ENCODE assay signal across 8 cellular contexts in the genomic region with DNA sequence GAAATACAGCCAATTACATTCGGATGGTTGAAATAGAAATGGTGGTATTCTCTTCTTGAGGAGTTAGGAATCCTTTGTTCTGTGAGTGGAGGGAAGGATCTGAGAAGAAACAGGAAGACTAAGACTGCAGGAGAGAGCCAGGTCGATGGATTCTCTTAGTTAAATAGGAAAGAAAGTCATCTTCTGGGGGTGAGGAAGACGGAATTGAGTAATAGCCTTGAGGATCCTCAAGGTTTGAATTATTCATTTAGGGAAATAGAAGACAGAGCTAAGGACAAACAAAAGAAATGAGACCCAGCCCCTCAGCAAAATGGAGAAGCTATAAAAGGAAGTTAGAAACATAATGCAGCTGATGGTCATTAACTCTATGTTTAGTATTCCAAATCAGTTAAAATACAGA. TPM values are rescaled to one million over a fixed set of nuclear protein-coding genes. Genes with fewer than 3 reads are reported as not detected.
DNase-seq lines count a peak whose midpoint lies in the region; ATAC-seq and TF ChIP-seq lines count a peak whose summit lies in the region.

No MANE protein-coding gene starts in this region.

- H2AFZ ChIP-seq in mammary epithelial cell (ENCODE audit: low read depth, low read length), result no peak overlapping the region

- H4K20me1 ChIP-seq in mammary epithelial cell (ENCODE audit: insufficient read depth, low read length), result no peaks in the 10 kb centered on the region

- H3K4me2 ChIP-seq in mammary epithelial cell (ENCODE audit: insufficient read depth, low read depth, low read length), result peak overlapping the region; percentile 93

- CTCF ChIA-PET in mammary epithelial cell (lab: Charles Lee; ENCODE audit: low non-redundant PET), result no interaction called here

- TF ChIP-seq CTCF in AG10803 (conservative IDR thresholded peaks at IDR 0.05; ENCODE audit: low read length), result no peak
- TF ChIP-seq CTCF in mammary epithelial cell (conservative IDR thresholded peaks at IDR 0.05 in 1 of 2, IDR thresholded peaks at IDR 0.05 in 1 of 2; ENCODE audit: extremely low read depth in 1 of 2, insufficient read depth in 1 of 2, low read depth in 1 of 2, low read length in 2 of 2), result no peak

- peaks cover 22% of the 10 kb centered on the region for H3K4me1 ChIP-seq in mammary epithelial cell (ENCODE audit: insufficient read depth, low read length)

- H3K9me3 ChIP-seq in KOPT-K1 (ENCODE audit: insufficient read depth, low read length, poor library complexity, severe bottlenecking) (no peaks in the 10 kb centered on the region), mammary epithelial cell (replicated peaks; ENCODE audit: insufficient read depth, low read length) (no peaks in the 10 kb centered on the region)

- DNase-seq in AG10803 (ENCODE audit: low read depth) (peak; percentile 29), mammary epithelial cell (no peak), midbrain (lab: John Stamatoyannopoulos, UW) (peak; percentile 21), NCI-H446 (lab: John Stamatoyannopoulos, UW) (no peak), dedifferentiated amniotic fluid mesenchymal stem cell (ENCODE audit: extremely low spot score) (no peak)

- no peak for ATAC-seq in GM19035 (IDR thresholded peaks at IDR 0.05; ENCODE audit: unreplicated experiment)
- no peak for ATAC-seq in GM19023 (IDR thresholded peaks at IDR 0.05; ENCODE audit: unreplicated experiment)

- peaks cover 64% of the 10 kb centered on the region for H3K79me2 ChIP-seq in mammary epithelial cell (ENCODE audit: insufficient read depth, low read length)

- WGBS in mammary epithelial cell (ENCODE audit: low coverage, missing lambda C conversion rate), result 0% methylated on average over 3 of the region's 3 CpGs

- intact Hi-C loops in mammary epithelial cell (cut with micrococcal nuclease), result loop anchor here (1.0 to 5.0 kb wide), 4 partner anchors 35 to 182 kb away; no protein-coding TSS in a partner anchor

- TSS peak; percentile 9 for BruUV-seq in mammary epithelial cell (replicated peaks; lab: Mats Ljungman, UMichigan)

- peak overlapping the region; percentile 70 for H3K4me3 ChIP-seq in AG10803 (ENCODE audit: low read length)
- H3K4me3 ChIP-seq in mammary epithelial cell (replicated peaks in 1 of 3; ENCODE audit: insufficient read depth in 1 of 3, low read depth in 2 of 3, low read length in 3 of 3), result peak overlapping the region; percentile 75 to 97 (median 87)

- no peaks in the 10 kb centered on the region for H3K27me3 ChIP-seq in mammary epithelial cell (ENCODE audit: insufficient read depth, low read length)

- H3K36me3 ChIP-seq in KOPT-K1 (ENCODE audit: insufficient read depth, low read length), result no peaks in the 10 kb centered on the region
- H3K36me3 ChIP-seq in mammary epithelial cell (ENCODE audit: insufficient read depth, low read length), result no peaks in the 10 kb centered on the region

- in situ Hi-C loops in mammary epithelial cell (cut with MboI; ENCODE audit: low sequenced_read_pairs in 2 of 2), result no loop called here

- peak overlapping the region; percentile 98 for H3K9ac ChIP-seq in mammary epithelial cell (ENCODE audit: insufficient read depth, low read length)

- H3K27ac ChIP-seq in KOPT-K1 (ENCODE audit: low read depth, low read length, poor library complexity, severe bottlenecking), result peak overlapping the region; percentile 86
- peak overlapping the region; percentile 93 for H3K27ac ChIP-seq in mammary epithelial cell (ENCODE audit: insufficient read depth, low read depth, low read length)

- dilution Hi-C loops in mammary epithelial cell (cut with HindIII; ENCODE audit: low sequenced_read_pairs), result no loop called here

RNA-seq across cellular contexts. Expression of gene LAPTM4A, which starts 1.8 kb away (rescaled TPM):
- 100 to 1,000 TPM; 160 to 162 TPM for total RNA-seq in mammary epithelial cell
- polyA plus RNA-seq in mammary epithelial cell, result 223 TPM
- polyA minus RNA-seq in mammary epithelial cell, result 181 TPM

RNA-seq across cellular contexts. Expression of gene MATN3, which starts 37.2 kb away (rescaled TPM):
- 1 to 10 TPM; 4.8 TPM for total RNA-seq in mammary epithelial cell
- 3.4 TPM for polyA plus RNA-seq in mammary epithelial cell
- not detected for polyA minus RNA-seq in mammary epithelial cell

RNA-seq across cellular contexts. Expression of gene WDR35, which starts 59.7 kb away (rescaled TPM):
- total RNA-seq in mammary epithelial cell, result 10 to 100 TPM in 1 of 2 donors, 1 to 10 TPM in 1; 8.8 to 11.5 TPM
- polyA plus RNA-seq in mammary epithelial cell, result 4.1 TPM
- 6.8 TPM for polyA minus RNA-seq in mammary epithelial cell

Comparison
In these comparisons a context has a peak if more than half of its experiments do, and no peak if none do; other contexts are left out.
1. DNase-seq: peak in AG10803 (single experiment) and midbrain (single experiment); none in mammary epithelial cell (single experiment), NCI-H446 (0 of 2) and dedifferentiated amniotic fluid mesenchymal stem cell (single experiment).